1 cellular context compared by ENCODE assay signal in the genomic region with DNA sequence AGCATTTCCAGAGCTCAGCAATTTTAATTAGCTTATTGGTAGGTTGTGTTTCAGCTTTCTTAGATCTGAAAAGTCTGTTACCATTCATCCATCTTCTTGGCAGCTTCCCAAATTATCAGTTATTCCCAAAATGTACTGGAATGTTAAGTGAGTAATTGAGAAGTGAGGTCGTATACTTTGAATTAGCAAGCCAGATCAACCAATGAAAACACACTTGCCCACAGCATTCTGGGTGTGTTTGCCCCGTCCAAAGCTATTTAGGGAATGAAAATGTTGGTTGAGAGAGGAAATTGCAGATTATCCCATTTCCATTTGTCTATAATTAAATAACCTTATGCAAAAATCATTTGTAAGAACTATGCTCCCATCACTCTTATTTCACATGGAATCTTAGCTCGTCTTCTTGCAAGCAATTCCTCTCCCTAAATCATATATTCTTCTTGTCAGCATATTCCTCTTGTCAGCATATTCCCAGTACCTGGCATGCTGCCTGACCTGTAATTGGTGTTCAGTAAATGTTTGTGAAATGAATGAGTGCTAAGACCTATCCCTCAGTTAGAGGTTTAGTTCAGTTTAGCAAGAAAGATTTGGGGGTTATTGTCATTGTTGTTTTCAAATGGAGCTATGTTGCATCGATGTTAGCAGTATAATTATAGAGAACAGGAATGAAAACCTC.
TF ChIP-seq lines count a peak whose summit lies in the region.

No MANE protein-coding gene starts in this region.

TF ChIP-seq in SK-N-SH, 30 proteins besides CTCF, POLR2A, EP300 and RAD21 (continued from another document):
- TF ChIP-seq, protein P1, sequence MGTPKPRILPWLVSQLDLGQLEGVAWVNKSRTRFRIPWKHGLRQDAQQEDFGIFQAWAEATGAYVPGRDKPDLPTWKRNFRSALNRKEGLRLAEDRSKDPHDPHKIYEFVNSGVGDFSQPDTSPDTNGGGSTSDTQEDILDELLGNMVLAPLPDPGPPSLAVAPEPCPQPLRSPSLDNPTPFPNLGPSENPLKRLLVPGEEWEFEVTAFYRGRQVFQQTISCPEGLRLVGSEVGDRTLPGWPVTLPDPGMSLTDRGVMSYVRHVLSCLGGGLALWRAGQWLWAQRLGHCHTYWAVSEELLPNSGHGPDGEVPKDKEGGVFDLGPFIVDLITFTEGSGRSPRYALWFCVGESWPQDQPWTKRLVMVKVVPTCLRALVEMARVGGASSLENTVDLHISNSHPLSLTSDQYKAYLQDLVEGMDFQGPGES (IDR thresholded peaks at IDR 0.05; ENCODE audit: low read depth, low read length) = no peak
